1 cellular context compared by ENCODE assay signal in genomic region chr4:122636697-122637096, GRCh38.
TF ChIP-seq lines count a peak whose summit lies in the region.

No MANE protein-coding gene starts in this region.

TF ChIP-seq in K562, 482 proteins besides CTCF, POLR2A, EP300 and RAD21 (continued from another document):
- TF ChIP-seq PBX2 (CRISPR knock-in tag; IDR thresholded peaks at IDR 0.05; ENCODE audit: low read depth), result no peak
- peak; percentile 90 for TF ChIP-seq PBX2 (tag; conservative IDR thresholded peaks at IDR 0.05; ENCODE audit: low read depth)
- TF ChIP-seq MEIS2 (IDR thresholded peaks at IDR 0.05; ENCODE audit: partially characterized antibody), result peak; percentile 72
- 0 out of 2 replicates have a peak, but pooled peaks have one; percentile 25 for TF ChIP-seq CEBPB (tag; IDR thresholded peaks at IDR 0.05)
TF ChIP-seq in K562: peak in this region for 4.
